In genomic region chr6:46129301-46129633, GRCh38 we compare ENCODE assay signal across 1 cellular context.
TF ChIP-seq lines count a peak whose summit lies in the region.

No MANE protein-coding gene starts in this region.

TF ChIP-seq in H1, 55 proteins besides CTCF, POLR2A, EP300 and RAD21:
- TF ChIP-seq CHD1 (IDR thresholded peaks at IDR 0.05; ENCODE audit: low read depth, low read length) (no peak), CHD2 (IDR thresholded peaks at IDR 0.05; ENCODE audit: low read length) (no peak), RXRA (IDR thresholded peaks at IDR 0.05; ENCODE audit: insufficient read depth, low read depth, low read length) (no peak), ATF3 (IDR thresholded peaks at IDR 0.05; ENCODE audit: insufficient read depth, low read depth, low read length) (no peak), ASH2L (IDR thresholded peaks at IDR 0.05; ENCODE audit: low read length) (no peak), SIRT6 (IDR thresholded peaks at IDR 0.05; ENCODE audit: low read length) (no peak), TEAD4 (IDR thresholded peaks at IDR 0.05; ENCODE audit: low read depth, low read length) (no peak), RFX5 (IDR thresholded peaks at IDR 0.05; ENCODE audit: borderline replicate concordance, low read depth, low read length) (no peak), USF2 (IDR thresholded peaks at IDR 0.05; ENCODE audit: low read length) (no peak), SP1 (IDR thresholded peaks at IDR 0.05; ENCODE audit: low read depth, low read length) (no peak), SP4 (IDR thresholded peaks at IDR 0.05; ENCODE audit: low read length) (no peak), CEBPB (IDR thresholded peaks at IDR 0.05; ENCODE audit: low read depth, low read length) (no peak), POU5F1 (IDR thresholded peaks at IDR 0.05; ENCODE audit: low read depth, low read length) (no peak), EZH2 (IDR thresholded peaks at IDR 0.05; ENCODE audit: low read depth, low read length, severe bottlenecking) (no peak), NRF1 (IDR thresholded peaks at IDR 0.05; ENCODE audit: low read depth, low read length) (no peak)
